19 cellular contexts compared by ENCODE assay signal in genomic region chr4:94595013-94595412, GRCh38.
"Had no signal": no experiment of that assay in that cellular context is flagged by ENCODE, and none has a peak within 500 bp of the region (broad histone marks: within the 10 kb centered on the region; RNA-seq: fewer than 3 reads in every experiment).

No MANE protein-coding gene starts in this region.

- H3K27me3 Mint-ChIP-seq: naive thymus-derived CD8-positive, alpha-beta T cell; stimulated activated naive CD8-positive, alpha-beta T cell treated with anti-CD3 and anti-CD28 coated beads, Interleukin-15, amount 100 ng/mL, for 72 hours; type B pancreatic cell had no signal

- H3K27ac Mint-ChIP-seq: activated T-cell treated with anti-CD3 and anti-CD28 coated beads, Interleukin-2, amount 50 U/mL, for 72 hours; naive thymus-derived CD8-positive, alpha-beta T cell; stimulated activated naive CD8-positive, alpha-beta T cell treated with anti-CD3 and anti-CD28 coated beads, Interleukin-15, amount 100 ng/mL, for 72 hours; type B pancreatic cell had no signal

- H3K9me3 ChIP-seq: gastroesophageal sphincter, heart right ventricle had no signal

- DNase-seq: activated CD4-positive, alpha-beta T cell treated with anti-CD3 and anti-CD28 coated beads, Interleukin-2, amount 50 U/mL, for 4 hours; activated effector memory CD4-positive, alpha-beta T cell treated with anti-CD3 and anti-CD28 coated beads, Interleukin-2, amount 50 U/mL, for 16 hours; activated naive CD4-positive, alpha-beta T cell treated with anti-CD3 and anti-CD28 coated beads, Interleukin-2, amount 50 U/mL, for 16 hours; activated T-cell treated with anti-CD3 and anti-CD28 coated beads, Interleukin-2, amount 50 U/mL, for 72 hours; aorta; brain microvascular endothelial cell; effector CD4-positive, alpha-beta T cell; heart right ventricle; naive thymus-derived CD8-positive, alpha-beta T cell; posterior cingulate gyrus; retina; stimulated activated CD4-positive, alpha-beta T cell treated with anti-CD3 and anti-CD28 coated beads, Interleukin-15, amount 100 ng/mL, for 24 hours; stimulated activated CD4-positive, alpha-beta T cell treated with anti-CD3 and anti-CD28 coated beads, Interleukin-2, amount 100 ng/mL, for 48 hours; stimulated activated naive CD8-positive, alpha-beta T cell treated with anti-CD3 and anti-CD28 coated beads, Interleukin-15, amount 100 ng/mL, for 72 hours; WERI-Rb-1 had no signal

- H3K27me3 ChIP-seq: brain microvascular endothelial cell, gastroesophageal sphincter, heart right ventricle had no signal

- H3K36me3 ChIP-seq: WERI-Rb-1 had no signal

- H3K27ac ChIP-seq: brain microvascular endothelial cell, gastroesophageal sphincter, skin epidermis, WERI-Rb-1 had no signal

- H3K4me3 ChIP-seq: gastroesophageal sphincter, heart right ventricle, skin epidermis had no signal

- H3K4me3 Mint-ChIP-seq: activated T-cell treated with anti-CD3 and anti-CD28 coated beads, Interleukin-2, amount 50 U/mL, for 72 hours; naive thymus-derived CD8-positive, alpha-beta T cell; stimulated activated naive CD8-positive, alpha-beta T cell treated with anti-CD3 and anti-CD28 coated beads, Interleukin-15, amount 100 ng/mL, for 72 hours; type B pancreatic cell had no signal

- H3K9me3 Mint-ChIP-seq: activated T-cell treated with anti-CD3 and anti-CD28 coated beads, Interleukin-2, amount 50 U/mL, for 72 hours; naive thymus-derived CD8-positive, alpha-beta T cell; stimulated activated naive CD8-positive, alpha-beta T cell treated with anti-CD3 and anti-CD28 coated beads, Interleukin-15, amount 100 ng/mL, for 72 hours; type B pancreatic cell had no signal

- H3K4me1 Mint-ChIP-seq: naive thymus-derived CD8-positive, alpha-beta T cell; stimulated activated naive CD8-positive, alpha-beta T cell treated with anti-CD3 and anti-CD28 coated beads, Interleukin-15, amount 100 ng/mL, for 72 hours had no signal

- ATAC-seq: activated T-cell treated with anti-CD3 and anti-CD28 coated beads, Interleukin-2, amount 50 U/mL, for 72 hours; esophagus mucosa; gastroesophageal sphincter; naive thymus-derived CD8-positive, alpha-beta T cell; stimulated activated naive CD8-positive, alpha-beta T cell treated with anti-CD3 and anti-CD28 coated beads, Interleukin-15, amount 100 ng/mL, for 72 hours had no signal
